21 cellular contexts compared by ENCODE assay signal in the genomic region with DNA sequence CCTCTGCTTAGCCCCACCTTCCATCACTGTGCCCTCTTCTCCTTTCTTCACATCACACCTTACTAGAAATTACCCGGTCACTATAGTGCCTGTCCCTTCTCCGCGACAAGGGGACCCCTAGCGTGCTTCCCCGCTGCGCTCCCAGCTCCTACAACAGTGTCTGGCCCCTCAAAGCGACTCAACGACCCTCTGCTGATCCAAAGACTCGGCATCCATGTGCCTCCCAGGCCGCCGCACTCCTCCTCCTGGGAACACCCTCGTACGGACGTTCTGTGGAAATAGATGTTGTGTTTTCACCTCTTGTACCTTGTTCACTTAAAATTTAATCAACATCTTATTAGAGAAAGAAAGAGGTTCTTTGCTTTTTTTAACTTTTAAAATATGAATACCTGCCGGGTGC.
"Had no signal": no experiment of that assay in that cellular context is flagged by ENCODE, and none has a peak within 500 bp of the region (broad histone marks: within the 10 kb centered on the region; RNA-seq: fewer than 3 reads in every experiment).

No MANE protein-coding gene starts in this region.

- H3K9me3 ChIP-seq: SK-N-SH had no signal

- H3K9ac ChIP-seq: KMS-11, SK-N-SH had no signal

- H3K4me2 ChIP-seq: KMS-11, SK-N-SH had no signal

- H3K4me3 Mint-ChIP-seq: IgD-negative memory B cell had no signal

- H3K4me1 Mint-ChIP-seq: IgD-negative memory B cell had no signal

- H3K27ac ChIP-seq: HL-60, KMS-11 had no signal

- ATAC-seq: K562 had no signal

- H3K27me3 Mint-ChIP-seq: IgD-negative memory B cell had no signal

- H3K27ac Mint-ChIP-seq: IgD-negative memory B cell had no signal

- DNase-seq: Kasumi-1, MM.1S, NCI-H1092 treated with DMSO at 0.1 percent for 48 hours, NCI-H1436, NCI-H187, NCI-H2029, NCI-H2081 treated with DMSO at 0.1 percent for 48 hours, NCI-H2171, NCI-H226, NCI-H446, NCI-H510A, NCI-H524 treated with DMSO at 0.1 percent for 48 hours, NCI-H69, NCI-H774, RPMI8226, SHP77, SK-N-SH had no signal

- H3K36me3 Mint-ChIP-seq: IgD-negative memory B cell had no signal

- H3K4me3 ChIP-seq: K562 had no signal
